Comparison of ENCODE assay signal across 1 cellular context in genomic region chr5:87182622-87183021, GRCh38.
TF ChIP-seq lines count a peak whose summit lies in the region.

No MANE protein-coding gene starts in this region.

TF ChIP-seq in GM23338, 12 proteins besides CTCF, POLR2A, EP300 and RAD21:
- TF ChIP-seq ZNF331 (CRISPR knock-in tag; IDR thresholded peaks at IDR 0.05; ENCODE audit: low read depth) (no peak), STAT1 (IDR thresholded peaks at IDR 0.05; ENCODE audit: unreplicated experiment) (no peak), EZH2phosphoT487 (IDR thresholded peaks at IDR 0.05; ENCODE audit: unreplicated experiment) (no peak), ETS1 (IDR thresholded peaks at IDR 0.05) (no peak), ZNF462 (CRISPR knock-in tag; IDR thresholded peaks at IDR 0.05) (no peak), ZNF114 (CRISPR knock-in tag; IDR thresholded peaks at IDR 0.05) (no peak), NANOG (IDR thresholded peaks at IDR 0.05; ENCODE audit: borderline replicate concordance) (no peak), CREB1 (CRISPR knock-in tag; IDR thresholded peaks at IDR 0.05; ENCODE audit: low read depth) (no peak), JUNB (IDR thresholded peaks at IDR 0.05; ENCODE audit: unreplicated experiment) (no peak), POLR2AphosphoS5 (IDR thresholded peaks at IDR 0.05; ENCODE audit: low read depth) (no peak), EZH2 (IDR thresholded peaks at IDR 0.05; ENCODE audit: low read depth, unreplicated experiment) (no peak), REST (IDR thresholded peaks at IDR 0.05; ENCODE audit: unreplicated experiment) (no peak)
